ENCODE assay signal across 8 cellular contexts in the genomic region with DNA sequence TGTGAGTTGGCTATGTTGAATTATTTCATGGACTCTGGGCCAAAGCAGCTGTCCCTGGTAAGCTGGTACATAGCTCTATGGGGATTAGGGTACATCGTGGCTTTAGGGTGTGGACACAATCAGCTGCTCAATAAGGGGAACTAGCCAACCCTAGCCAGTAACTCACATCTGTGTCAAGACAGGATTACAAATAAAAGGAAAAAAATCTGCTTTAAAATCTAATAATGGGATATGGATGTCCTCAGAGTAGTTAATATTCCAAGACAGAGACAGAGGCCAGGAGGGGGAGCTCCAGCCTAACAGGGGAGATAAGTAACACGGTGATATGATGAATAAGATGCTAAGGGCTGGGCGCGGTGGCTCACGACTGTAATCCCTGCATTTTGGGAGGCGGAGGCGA. TPM values are rescaled to one million over a fixed set of nuclear protein-coding genes. Genes with fewer than 3 reads are reported as not detected.
DNase-seq lines count a peak whose midpoint lies in the region; ATAC-seq and TF ChIP-seq lines count a peak whose summit lies in the region.

No MANE protein-coding gene starts in this region.

- peak; percentile 63 for ATAC-seq in activated naive CD8-positive, alpha-beta T cell treated with anti-CD3 and anti-CD28 coated beads, Interleukin-2, amount 50 U/mL, for 24 hours

- H3K9ac ChIP-seq in SK-N-SH, result no peak overlapping the region

- 41% methylated on average over 7 of the region's 7 CpGs for WGBS in SK-N-SH (ENCODE audit: low lambda C conversion rate)

- H3K4me1 ChIP-seq in SK-N-SH (ENCODE audit: control insufficient read depth in 1 of 2, insufficient read depth in 2 of 2, low read depth in 1 of 2, low read length in 1 of 2), result no peaks in the 10 kb centered on the region

- no peaks in the 10 kb centered on the region for H4K20me1 ChIP-seq in SK-N-SH (ENCODE audit: insufficient read depth)

- TF ChIP-seq RAD21 in SK-N-SH (IDR thresholded peaks at IDR 0.05; ENCODE audit: low read length), result peak; percentile 69

- no peak overlapping the region for H3K4me3 ChIP-seq in HFF-Myc (replicated peaks; ENCODE audit: low read depth, low read length)
- no peak overlapping the region; a peak in 1 of 4 replicates for H3K4me3 ChIP-seq in SK-N-SH (ENCODE audit: low read depth in 2 of 2, low read length in 1 of 2)

- no peaks in the 10 kb centered on the region for H3K9me3 Mint-ChIP-seq in activated naive CD8-positive, alpha-beta T cell treated with anti-CD3 and anti-CD28 coated beads, Interleukin-2, amount 50 U/mL, for 24 hours
- H3K9me3 Mint-ChIP-seq in immature natural killer cell, result no peaks in the 10 kb centered on the region

- POLR2A ChIA-PET in SK-N-SH (lab: Yijun Ruan, JAX), result interaction anchor here (0.5 kb wide), 1 partner anchor 120 kb away, joined by 3 read pairs; no protein-coding TSS in a partner anchor

- no peaks in the 10 kb centered on the region for H3F3A ChIP-seq in SK-N-SH (replicated peaks; ENCODE audit: insufficient read depth)

- H3K27me3 ChIP-seq in SK-N-SH (ENCODE audit: insufficient read depth), result no peaks in the 10 kb centered on the region

- H3K27ac Mint-ChIP-seq in activated naive CD8-positive, alpha-beta T cell treated with anti-CD3 and anti-CD28 coated beads, Interleukin-2, amount 50 U/mL, for 24 hours, result no peak overlapping the region
- no peak overlapping the region for H3K27ac Mint-ChIP-seq in immature natural killer cell

- no peaks in the 10 kb centered on the region for H3K36me3 Mint-ChIP-seq in activated naive CD8-positive, alpha-beta T cell treated with anti-CD3 and anti-CD28 coated beads, Interleukin-2, amount 50 U/mL, for 24 hours (ENCODE audit: low read depth)
- no peaks in the 10 kb centered on the region for H3K36me3 Mint-ChIP-seq in immature natural killer cell

- no peak overlapping the region for H2AFZ ChIP-seq in SK-N-SH (ENCODE audit: low read depth)

- H3K36me3 ChIP-seq in SK-N-SH (replicated peaks in 1 of 2; ENCODE audit: control insufficient read depth in 1 of 2, insufficient read depth in 2 of 2, low read length in 1 of 2), result no peaks in the 10 kb centered on the region

- H3K27me3 Mint-ChIP-seq in activated naive CD8-positive, alpha-beta T cell treated with anti-CD3 and anti-CD28 coated beads, Interleukin-2, amount 50 U/mL, for 24 hours, result no peaks in the 10 kb centered on the region
- peaks cover 0 to 7% (median 2%) of the 10 kb centered on the region in 3 donors for H3K27me3 Mint-ChIP-seq in immature natural killer cell (ENCODE audit: low read depth in 3 of 3)

- DNase-seq in ACHN (peak; percentile 4), HFF-Myc (ENCODE audit: extremely low read depth, low read depth) (no peak), SK-N-SH (peak; percentile 34), immature natural killer cell (peak; percentile 36 to 45 (median 43)), HK-2 (ENCODE audit: unreplicated experiment) (no peak), DMS153 (lab: John Stamatoyannopoulos, UW) (no peak)
- peak; percentile 64 for DNase-seq in activated naive CD8-positive, alpha-beta T cell treated with anti-CD3 and anti-CD28 coated beads, Interleukin-2, amount 50 U/mL, for 24 hours
- DNase-seq in stimulated activated CD4-positive, alpha-beta T cell treated with anti-CD3 and anti-CD28 coated beads, Interleukin-4, amount 100 ng/mL, for 48 hours (ENCODE audit: low read depth in 2 of 2), result peak; percentile 43 to 54

- in situ Hi-C loops in ACHN (cut with HindIII; ENCODE audit: low pct_ligation_motif_present, low pct_unique_long_range_greater_than_20kb, low sequenced_read_pairs), result no loop called here

- no peak overlapping the region for H3K4me3 Mint-ChIP-seq in activated naive CD8-positive, alpha-beta T cell treated with anti-CD3 and anti-CD28 coated beads, Interleukin-2, amount 50 U/mL, for 24 hours
- H3K4me3 Mint-ChIP-seq in immature natural killer cell, result no peak overlapping the region

- H3K79me2 ChIP-seq in SK-N-SH (ENCODE audit: insufficient read depth), result no peaks in the 10 kb centered on the region

- no peaks in the 10 kb centered on the region for H3K4me1 Mint-ChIP-seq in activated naive CD8-positive, alpha-beta T cell treated with anti-CD3 and anti-CD28 coated beads, Interleukin-2, amount 50 U/mL, for 24 hours
- H3K4me1 Mint-ChIP-seq in immature natural killer cell, result peaks cover 0 to 1% of the 10 kb centered on the region in 2 donors

- CTCF ChIA-PET in SK-N-SH (lab: Yijun Ruan, JAX), result interaction anchor here (0.7 to 1.2 kb wide), 2 partner anchors 11 to 17 kb away, joined by 3 to 5 read pairs; no protein-coding TSS in a partner anchor

- H3K27ac ChIP-seq in SK-N-SH (ENCODE audit: low read depth in 2 of 2, low read length in 1 of 2), result no peak overlapping the region

- no peaks in the 10 kb centered on the region for H3K9me3 ChIP-seq in SK-N-SH

- TF ChIP-seq EP300 in SK-N-SH (IDR thresholded peaks at IDR 0.05; ENCODE audit: borderline replicate concordance in 1 of 2, low read depth in 1 of 2, low read length in 1 of 2), result no peak

- H3K4me2 ChIP-seq in SK-N-SH, result no peak overlapping the region

- no peaks in the 10 kb centered on the region for H3K9me2 ChIP-seq in SK-N-SH

- TF ChIP-seq CTCF in HFF-Myc (IDR thresholded peaks at IDR 0.05; ENCODE audit: low read depth, low read length, missing control alignments) (peak; percentile 15), SK-N-SH (IDR thresholded peaks at IDR 0.05) (peak; percentile 39; the same call in 1 of the 2 replicates)

TF ChIP-seq in SK-N-SH, 30 proteins besides CTCF, POLR2A, EP300 and RAD21:
- no peak for TF ChIP-seq SIN3A (IDR thresholded peaks at IDR 0.05; ENCODE audit: borderline replicate concordance, low read depth, low read length)
- peak; percentile 40 for TF ChIP-seq SMC3 (IDR thresholded peaks at IDR 0.05; ENCODE audit: low read depth, low read length)

RNA-seq across cellular contexts. Expression of a gene that starts 21.1 kb away (rescaled TPM):
- polyA plus RNA-seq in SK-N-SH (2012; rRNA removed), result 3.9 and 5.4 TPM in 2 replicates
- 5.6 and 6.5 TPM in 2 replicates for polyA plus RNA-seq in SK-N-SH (2012; cell fraction: cytosol; rRNA removed)
- polyA plus RNA-seq in SK-N-SH (2012; cell fraction: nucleus; rRNA removed), result 1.8 and 4.0 TPM in 2 replicates
- polyA plus RNA-seq in immature natural killer cell, result 10 to 100 TPM; 25.6 to 47.8 (median 32.4) TPM

RNA-seq across cellular contexts. Expression of a gene that starts 48.7 kb away (rescaled TPM):
- 10.9 and 13.4 TPM in 2 replicates for polyA plus RNA-seq in SK-N-SH (2012; rRNA removed)
- 17.8 and 22.7 TPM in 2 replicates for polyA plus RNA-seq in SK-N-SH (2012; cell fraction: cytosol; rRNA removed)
- polyA plus RNA-seq in SK-N-SH (2012; cell fraction: nucleus; rRNA removed), result 4.3 and 5.3 TPM in 2 replicates
- polyA plus RNA-seq in immature natural killer cell, result 10 to 100 TPM; 12.4 to 22.4 (median 22.0) TPM

RNA-seq across cellular contexts. Expression of a gene that starts 58.4 kb away (rescaled TPM):
- 162 and 163 TPM in 2 replicates for polyA plus RNA-seq in SK-N-SH (2012; rRNA removed)
- 80.3 and 120 TPM in 2 replicates for polyA plus RNA-seq in SK-N-SH (2012; cell fraction: cytosol; rRNA removed)
- polyA plus RNA-seq in SK-N-SH (2012; cell fraction: nucleus; rRNA removed), result 159 and 228 TPM in 2 replicates
- 100 to 1,000 TPM; 219 to 249 (median 243) TPM for polyA plus RNA-seq in immature natural killer cell

Comparison
In these comparisons a context has a peak if more than half of its experiments do, and no peak if none do; other contexts are left out.
1. DNase-seq: peak in ACHN (single experiment), SK-N-SH (single experiment), activated naive CD8-positive, alpha-beta T cell treated with anti-CD3 and anti-CD28 coated beads, Interleukin-2, amount 50 U/mL, for 24 hours (single experiment), immature natural killer cell (3 of 3) and stimulated activated CD4-positive, alpha-beta T cell treated with anti-CD3 and anti-CD28 coated beads, Interleukin-4, amount 100 ng/mL, for 48 hours (2 of 2); none in HFF-Myc (single experiment), HK-2 (single experiment) and DMS153 (single experiment).